23 cellular contexts compared by ENCODE assay signal in genomic region chr9:115114084-115114483, GRCh38. TPM values are rescaled to one million over a fixed set of nuclear protein-coding genes. Genes with fewer than 3 reads are reported as not detected.
"Had no signal": no experiment of that assay in that cellular context is flagged by ENCODE, and none has a peak within 500 bp of the region (broad histone marks: within the 10 kb centered on the region; RNA-seq: fewer than 3 reads in every experiment).

No MANE protein-coding gene starts in this region.

- H3K27me3 ChIP-seq: right lobe of liver, upper lobe of left lung had no signal

- H2AFZ ChIP-seq: neural progenitor cell had no signal

- H3K9ac ChIP-seq: neural progenitor cell had no signal

- H3K4me1 ChIP-seq: colonic mucosa had no signal

- DNase-seq: activated CD4-positive, alpha-beta T cell treated with anti-CD3 and anti-CD28 coated beads for 1 hour; activated T-cell treated with anti-CD3 and anti-CD28 coated beads, Interleukin-2, amount 50 U/mL, for 1 hour; adrenal gland; colonic mucosa; dorsolateral prefrontal cortex; effector memory CD8-positive, alpha-beta T cell; esophagus squamous epithelium; gastrocnemius medialis; heart left ventricle; left cardiac atrium; naive thymus-derived CD8-positive, alpha-beta T cell; pancreas; right lobe of liver; small intestine; stimulated activated CD4-positive, alpha-beta T cell treated with anti-CD3 and anti-CD28 coated beads, Interleukin-15, amount 100 ng/mL, for 24 hours; stomach; upper lobe of left lung had no signal

- H3K9me3 ChIP-seq: adrenal gland, colonic mucosa, esophagus squamous epithelium, gastrocnemius medialis, heart left ventricle, pancreas, right lobe of liver, stomach, upper lobe of left lung had no signal

- H3K36me3 ChIP-seq: adrenal gland, colonic mucosa, esophagus squamous epithelium, gastrocnemius medialis, heart left ventricle, neural progenitor cell, pancreas, right lobe of liver, upper lobe of left lung had no signal

- H3K9me3 Mint-ChIP-seq: activated naive CD4-positive, alpha-beta T cell treated with anti-CD3 and anti-CD28 coated beads, Interleukin-2, amount 50 U/mL, for 72 hours; effector memory CD8-positive, alpha-beta T cell; naive thymus-derived CD8-positive, alpha-beta T cell; stimulated activated memory B cell treated with anti-CD40 and anti-IgM and Interleukin-4, amounts not matched to agents 10 μg/mL and 1 μg/mL and 100 μg/mL, for 72 hours had no signal

- H3K27ac Mint-ChIP-seq: activated naive CD4-positive, alpha-beta T cell treated with anti-CD3 and anti-CD28 coated beads, Interleukin-2, amount 50 U/mL, for 72 hours; effector memory CD8-positive, alpha-beta T cell; neural progenitor cell; stimulated activated memory B cell treated with anti-CD40 and anti-IgM and Interleukin-4, amounts not matched to agents 10 μg/mL and 1 μg/mL and 100 μg/mL, for 72 hours had no signal

- H3K36me3 Mint-ChIP-seq: activated naive CD4-positive, alpha-beta T cell treated with anti-CD3 and anti-CD28 coated beads, Interleukin-2, amount 50 U/mL, for 72 hours; naive thymus-derived CD8-positive, alpha-beta T cell; neural progenitor cell; stimulated activated memory B cell treated with anti-CD40 and anti-IgM and Interleukin-4, amounts not matched to agents 10 μg/mL and 1 μg/mL and 100 μg/mL, for 72 hours had no signal

- H3K4me2 ChIP-seq: neural progenitor cell had no signal

- H3K4me3 ChIP-seq: adrenal gland, colonic mucosa, dorsolateral prefrontal cortex, gastrocnemius medialis, heart left ventricle, neural progenitor cell, pancreas, right lobe of liver, upper lobe of left lung had no signal

- H3K4me3 Mint-ChIP-seq: effector memory CD8-positive, alpha-beta T cell; naive thymus-derived CD8-positive, alpha-beta T cell; neural progenitor cell; stimulated activated memory B cell treated with anti-CD40 and anti-IgM and Interleukin-4, amounts not matched to agents 10 μg/mL and 1 μg/mL and 100 μg/mL, for 72 hours had no signal

- H3K27ac ChIP-seq: adrenal gland, colonic mucosa, dorsolateral prefrontal cortex, gastrocnemius medialis, neural progenitor cell, pancreas, right lobe of liver, upper lobe of left lung, VCaP had no signal

- ATAC-seq: activated naive CD4-positive, alpha-beta T cell treated with anti-CD3 and anti-CD28 coated beads, Interleukin-2, amount 50 U/mL, for 72 hours; effector memory CD8-positive, alpha-beta T cell; gastrocnemius medialis; heart left ventricle; left cardiac atrium; naive thymus-derived CD8-positive, alpha-beta T cell; pancreas; right lobe of liver; stimulated activated memory B cell treated with anti-CD40 and anti-IgM and Interleukin-4, amounts not matched to agents 10 μg/mL and 1 μg/mL and 100 μg/mL, for 72 hours had no signal

RNA-seq across cellular contexts. Expression of gene TNC, which starts 3.9 kb away (rescaled TPM):
- total RNA-seq: activated naive CD4-positive, alpha-beta T cell treated with anti-CD3 and anti-CD28 coated beads, Interleukin-2, amount 50 U/mL, for 72 hours; naive thymus-derived CD8-positive, alpha-beta T cell; T-helper 2 cell treated with Interferon-gamma antibody and Interleukin-4, amounts not matched to agents 100 ng/mL and 5 ng/mL, for 36 hours had no signal
- polyA plus RNA-seq: endothelial cell of umbilical vein; naive thymus-derived CD8-positive, alpha-beta T cell had no signal
